In the genomic region with DNA sequence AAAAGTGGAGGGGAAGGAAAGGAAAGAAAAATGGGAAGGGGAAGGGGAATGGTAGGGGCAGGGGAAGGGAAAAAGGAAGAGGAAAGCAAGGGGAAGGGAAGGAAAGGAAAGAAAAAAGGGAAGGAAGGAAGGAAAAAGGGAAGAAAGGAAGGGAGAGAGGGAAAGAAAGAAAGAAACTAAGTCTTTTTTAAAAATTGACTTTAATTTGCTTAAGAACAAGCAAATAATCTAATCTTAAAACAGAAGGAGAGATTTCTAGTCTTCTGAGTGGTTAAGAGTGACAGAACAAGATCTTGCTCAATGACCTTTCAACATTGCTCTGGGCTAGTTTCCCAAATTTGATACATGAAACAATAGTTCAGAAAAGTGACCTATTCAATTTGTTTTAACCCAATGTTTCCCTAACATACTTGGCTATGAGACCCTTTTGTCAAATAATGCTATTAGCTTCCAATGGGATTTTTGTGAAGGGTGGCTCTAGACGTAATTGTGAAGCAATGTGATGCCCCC, we compare ENCODE assay signal across 14 cellular contexts. TPM values are rescaled to one million over a fixed set of nuclear protein-coding genes. Genes with fewer than 3 reads are reported as not detected.
DNase-seq lines count a peak whose midpoint lies in the region; ATAC-seq and TF ChIP-seq lines count a peak whose summit lies in the region.
"Had no signal": no experiment of that assay in that cellular context is flagged by ENCODE, and none has a peak within 500 bp of the region (broad histone marks: within the 10 kb centered on the region; RNA-seq: fewer than 3 reads in every experiment).

No MANE protein-coding gene starts in this region.

- H3K36me3 ChIP-seq in left ventricle myocardium inferior (no peaks in the 10 kb centered on the region), liver (ENCODE audit: control insufficient read depth in 4 of 4, insufficient read depth in 3 of 4, low read depth in 1 of 4, low read length in 3 of 4) (no peaks in the 10 kb centered on the region), upper lobe of right lung (no peaks in the 10 kb centered on the region)

- no peaks in the 10 kb centered on the region for H3K27me3 ChIP-seq in left ventricle myocardium inferior (ENCODE audit: low read depth)
- H3K27me3 ChIP-seq in liver (ENCODE audit: control insufficient read depth in 4 of 4, insufficient read depth in 4 of 4, low read length in 3 of 4): no peaks in the 10 kb centered on the region
- no peaks in the 10 kb centered on the region for H3K27me3 ChIP-seq in upper lobe of right lung

- H3K4me1 ChIP-seq in left ventricle myocardium inferior (peaks cover 22% of the 10 kb centered on the region), liver (ENCODE audit: control insufficient read depth in 4 of 4, insufficient read depth in 4 of 4, low read length in 3 of 4) (peaks cover 3 to 23% (median 12%) of the 10 kb centered on the region in 4 donors), upper lobe of right lung (peaks cover 15% of the 10 kb centered on the region)
- H3K4me1 ChIP-seq: Caco-2 had no signal

- H3K9ac ChIP-seq in liver (ENCODE audit: low read depth in 1 of 2, low read length in 2 of 2): no peak overlapping the region

- no peak for TF ChIP-seq RAD21 in liver (IDR thresholded peaks at IDR 0.05)

- H3K9me3 ChIP-seq in left ventricle myocardium inferior (replicated peaks) (peaks cover 8% of the 10 kb centered on the region), liver (ENCODE audit: control insufficient read depth in 4 of 4, low read length in 3 of 4) (no peaks in the 10 kb centered on the region), upper lobe of right lung (no peaks in the 10 kb centered on the region)
- H3K9me3 ChIP-seq: Caco-2 had no signal

- no peak for ATAC-seq in Right ventricle myocardium superior (ENCODE audit: poor library complexity)
- no peak for ATAC-seq in upper lobe of right lung
- no peak for ATAC-seq in GM21526 (IDR thresholded peaks at IDR 0.05; ENCODE audit: low FRiP score, unreplicated experiment)

- DNase-seq in left ventricle myocardium inferior: no peak
- DNase-seq in Right ventricle myocardium superior: no peak
- peak; percentile 62 for DNase-seq in fibroblast of gingiva (ENCODE audit: low read depth)
- no peak for DNase-seq in upper lobe of right lung
- no peak for DNase-seq in NCI-H748 treated with DMSO at 0.1 percent for 48 hours (lab: John Stamatoyannopoulos, UW)
- no peak for DNase-seq in putamen (ENCODE audit: low spot score)
- DNase-seq: Caco-2, H7, NCI-H1694, NCI-H446, PC-9 had no signal

- no peak for TF ChIP-seq CTCF in left ventricle myocardium inferior (IDR thresholded peaks at IDR 0.05; ENCODE audit: borderline replicate concordance)
- TF ChIP-seq CTCF in liver (IDR thresholded peaks at IDR 0.05; ENCODE audit: low read depth, low read length, missing input control): no peak
- TF ChIP-seq CTCF in upper lobe of right lung (IDR thresholded peaks at IDR 0.05): no peak

- intact Hi-C loops in left ventricle myocardium inferior (cut with micrococcal nuclease): no loop called here
- intact Hi-C loops in Right ventricle myocardium superior (cut with DNase I): loop anchor here (10.0 kb wide), 1 partner anchor 598 kb away; no protein-coding TSS in a partner anchor
- intact Hi-C loops in upper lobe of right lung (cut with DNase I): no loop called here

- peak overlapping the region; percentile 82 for H3K27ac ChIP-seq in left ventricle myocardium inferior (replicated peaks)
- H3K27ac ChIP-seq in liver (ENCODE audit: low read depth in 1 of 2, low read length in 2 of 2): no peak overlapping the region
- peak overlapping the region; percentile 79 for H3K27ac ChIP-seq in upper lobe of right lung

- H3K4me3 ChIP-seq in left ventricle myocardium inferior: no peak overlapping the region
- no peak overlapping the region for H3K4me3 ChIP-seq in liver (ENCODE audit: low read depth in 1 of 3, low read length in 3 of 3)
- H3K4me3 ChIP-seq in upper lobe of right lung: no peak overlapping the region
- H3K4me3 ChIP-seq: PC-9 had no signal

- 41% methylated on average over 1 of the region's 1 CpG for WGBS in liver

TF ChIP-seq in liver, 16 proteins besides CTCF, POLR2A, EP300 and RAD21:
- TF ChIP-seq RXRA (IDR thresholded peaks at IDR 0.05): peak in 1 of 2 donors; percentile 29
- peak; percentile 45 to 56 for TF ChIP-seq HNF4A (conservative IDR thresholded peaks at IDR 0.05)
- TF ChIP-seq, protein P1, sequence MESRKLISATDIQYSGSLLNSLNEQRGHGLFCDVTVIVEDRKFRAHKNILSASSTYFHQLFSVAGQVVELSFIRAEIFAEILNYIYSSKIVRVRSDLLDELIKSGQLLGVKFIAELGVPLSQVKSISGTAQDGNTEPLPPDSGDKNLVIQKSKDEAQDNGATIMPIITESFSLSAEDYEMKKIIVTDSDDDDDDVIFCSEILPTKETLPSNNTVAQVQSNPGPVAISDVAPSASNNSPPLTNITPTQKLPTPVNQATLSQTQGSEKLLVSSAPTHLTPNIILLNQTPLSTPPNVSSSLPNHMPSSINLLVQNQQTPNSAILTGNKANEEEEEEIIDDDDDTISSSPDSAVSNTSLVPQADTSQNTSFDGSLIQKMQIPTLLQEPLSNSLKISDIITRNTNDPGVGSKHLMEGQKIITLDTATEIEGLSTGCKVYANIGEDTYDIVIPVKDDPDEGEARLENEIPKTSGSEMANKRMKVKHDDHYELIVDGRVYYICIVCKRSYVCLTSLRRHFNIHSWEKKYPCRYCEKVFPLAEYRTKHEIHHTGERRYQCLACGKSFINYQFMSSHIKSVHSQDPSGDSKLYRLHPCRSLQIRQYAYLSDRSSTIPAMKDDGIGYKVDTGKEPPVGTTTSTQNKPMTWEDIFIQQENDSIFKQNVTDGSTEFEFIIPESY (IDR thresholded peaks at IDR 0.05): no peak
- peak; percentile 33 for TF ChIP-seq NR2F2 (IDR thresholded peaks at IDR 0.05)
- TF ChIP-seq HNF4G (IDR thresholded peaks at IDR 0.05): peak; percentile 4
TF ChIP-seq in liver: peak in this region for 4.

RNA-seq across cellular contexts. Expression of gene GLIS3, which starts 33.4 kb away (rescaled TPM):
- total RNA-seq in left ventricle myocardium inferior (5.2 TPM), Right ventricle myocardium superior (4.8 TPM), liver (10 to 100 TPM in 1 of 2 donors, 1 to 10 TPM in 1; 9.7 to 25.9 TPM), upper lobe of right lung (24.1 TPM)
- 1 to 10 TPM; 4.2 to 5.9 TPM for polyA plus RNA-seq in liver
- polyA plus RNA-seq: CD14-positive monocyte had no signal

Comparison
In these comparisons a context has a peak if more than half of its experiments do, and no peak if none do; other contexts are left out.
1. H3K27ac ChIP-seq: peak in left ventricle myocardium inferior (single experiment) and upper lobe of right lung (single experiment); none in liver (0 of 2).